In genomic region chr16:57191056-57191536, GRCh38 we compare ENCODE assay signal across 16 cellular contexts. TPM values are rescaled to one million over a fixed set of nuclear protein-coding genes. Genes with fewer than 3 reads are reported as not detected.
A peak's percentile ranks its signal among the peaks of the same experiment; 100 is the strongest.
DNase-seq lines count a peak whose midpoint lies in the region; ATAC-seq and TF ChIP-seq lines count a peak whose summit lies in the region.
"Had no signal": no experiment of that assay in that cellular context is flagged by ENCODE, and none has a peak within 500 bp of the region (broad histone marks: within the 10 kb centered on the region; RNA-seq: fewer than 3 reads in every experiment).

No MANE protein-coding gene starts in this region.

- no peak overlapping the region for H3K4me3 ChIP-seq in GM23248
- H3K4me3 ChIP-seq in epithelial cell of esophagus (ENCODE audit: low read length), result no peak overlapping the region
- H3K4me3 ChIP-seq in osteoblast (ENCODE audit: insufficient read depth, low read length), result no peak overlapping the region
- H3K4me3 ChIP-seq: esophagus squamous epithelium, sigmoid colon had no signal

- H3K4me2 ChIP-seq in GM23248 (ENCODE audit: unreplicated experiment) (peak overlapping the region; percentile 40), osteoblast (ENCODE audit: insufficient read depth, low read length) (peak overlapping the region; percentile 42)

- ATAC-seq in GM19467 (IDR thresholded peaks at IDR 0.05; ENCODE audit: unreplicated experiment), result no peak

- H3K9ac ChIP-seq in GM23248, result no peak overlapping the region

- H3K27ac ChIP-seq in GM23248 (peak overlapping the region; percentile 88), osteoblast (ENCODE audit: low read depth, low read length) (peak overlapping the region; percentile 89)
- H3K27ac ChIP-seq: esophagus squamous epithelium had no signal

- H2AFZ ChIP-seq in GM23248 (no peak overlapping the region), osteoblast (ENCODE audit: low read length) (no peak overlapping the region)

- DNase-seq in GM23248 (peak; percentile 62), RKO (ENCODE audit: low spot score) (peak; percentile 44), epithelial cell of esophagus (ENCODE audit: low read depth) (peak; percentile 74), osteoblast (ENCODE audit: insufficient read length, low spot score, missing footprints) (peak; percentile 78), occipital lobe (lab: John Stamatoyannopoulos, UW) (no peak), iPS-NIHi11 (ENCODE audit: low spot score) (no peak), cortex of kidney (lab: John Stamatoyannopoulos, UW) (no peak)
- DNase-seq: activated CD4-positive, alpha-beta memory T cell treated with anti-CD3 and anti-CD28 coated beads for 36 hours; activated gamma-delta T cell; CD4-positive, alpha-beta T cell; cerebellar nuclear complex; esophagus squamous epithelium; naive B cell; sigmoid colon; T-helper 2 cell had no signal

- H3K27me3 ChIP-seq in GM23248 (replicated peaks; ENCODE audit: insufficient read depth) (no peaks in the 10 kb centered on the region), osteoblast (ENCODE audit: insufficient read depth, low read length) (no peaks in the 10 kb centered on the region)
- H3K27me3 ChIP-seq: esophagus squamous epithelium, sigmoid colon had no signal

- no peaks in the 10 kb centered on the region for H3K9me3 ChIP-seq in GM23248 (ENCODE audit: low read depth)
- H3K9me3 ChIP-seq in osteoblast (ENCODE audit: low read depth, low read length), result no peaks in the 10 kb centered on the region
- H3K9me3 ChIP-seq: esophagus squamous epithelium, sigmoid colon had no signal

- H3K36me3 ChIP-seq in GM23248 (ENCODE audit: low read depth), result no peaks in the 10 kb centered on the region
- no peaks in the 10 kb centered on the region for H3K36me3 ChIP-seq in osteoblast (ENCODE audit: insufficient read depth, low read length)
- H3K36me3 ChIP-seq: sigmoid colon had no signal

- H3K9me2 ChIP-seq in GM23248 (ENCODE audit: insufficient read depth), result no peaks in the 10 kb centered on the region

- H4K20me1 ChIP-seq in GM23248 (ENCODE audit: insufficient read depth), result no peaks in the 10 kb centered on the region
- peaks cover 3% of the 10 kb centered on the region for H4K20me1 ChIP-seq in osteoblast (ENCODE audit: insufficient read depth, low read length)

- 76 to 81% methylated on average over 3 of the region's 3 CpGs for WGBS in GM23248 (ENCODE audit: low coverage in 1 of 2, low lambda C conversion rate in 2 of 2, missing lambda C conversion rate in 2 of 2), 2 experiments

- H3K4me1 ChIP-seq in GM23248 (ENCODE audit: insufficient read depth), result peaks cover 65% of the 10 kb centered on the region
- H3K4me1 ChIP-seq in osteoblast (ENCODE audit: insufficient read depth, low read length), result peaks cover 59% of the 10 kb centered on the region

- H3K79me2 ChIP-seq in GM23248 (ENCODE audit: insufficient read depth) (peaks cover 92% of the 10 kb centered on the region), osteoblast (ENCODE audit: insufficient read depth, low read length) (peaks cover 89% of the 10 kb centered on the region)

- TF ChIP-seq CTCF in epithelial cell of esophagus (IDR thresholded peaks at IDR 0.05; ENCODE audit: insufficient read depth, low read depth, low read length, missing control alignments) (no peak), osteoblast (IDR thresholded peaks at IDR 0.05; ENCODE audit: extremely low read depth, low read depth, low read length) (no peak)

- H3F3A ChIP-seq in GM23248 (ENCODE audit: insufficient read depth), result peaks cover 67% of the 10 kb centered on the region

- in situ Hi-C loops in GM23248 (cut with MboI), result no loop called here

RNA-seq across cellular contexts. Expression of gene RSPRY1, which starts 5.0 kb away (rescaled TPM):
- 34.7 and 42.7 TPM in 2 replicates for total RNA-seq in GM23248 (2014; rRNA removed; shearing (Covaris generic))
- polyA plus RNA-seq in GM23248 (2016; fragmentation: Nextera tagmentation; extraction: Ambion mirVana), result 39.1 and 43.9 TPM in 2 replicates
- total RNA-seq in osteoblast, result 51.6 and 57.2 TPM in 2 replicates
- total RNA-seq in occipital lobe, result 75.5 TPM

RNA-seq across cellular contexts. Expression of gene PSME3IP1, which starts 5.3 kb away (rescaled TPM):
- total RNA-seq in GM23248 (2014; rRNA removed; shearing (Covaris generic)), result 39.7 and 42.2 TPM in 2 replicates
- 58.9 and 67.7 TPM in 2 replicates for polyA plus RNA-seq in GM23248 (2016; fragmentation: Nextera tagmentation; extraction: Ambion mirVana)
- total RNA-seq in osteoblast (53.9 and 70.2 TPM in 2 replicates), occipital lobe (104 TPM)

RNA-seq across cellular contexts. Expression of gene ARL2BP, which starts 54.0 kb away (rescaled TPM):
- total RNA-seq in GM23248 (2014; rRNA removed; shearing (Covaris generic)), result 116 and 136 TPM in 2 replicates
- polyA plus RNA-seq in GM23248 (2016; fragmentation: Nextera tagmentation; extraction: Ambion mirVana), result 111 and 114 TPM in 2 replicates
- total RNA-seq in osteoblast (85.8 and 88.4 TPM in 2 replicates), occipital lobe (81.4 TPM)

Comparison
In these comparisons a context has a peak if more than half of its experiments do, and no peak if none do; other contexts are left out.
1. DNase-seq: peak in GM23248 (single experiment), RKO (single experiment), epithelial cell of esophagus (single experiment) and osteoblast (single experiment); none in occipital lobe (single experiment), iPS-NIHi11 (single experiment) and cortex of kidney (single experiment).